In the genomic region with DNA sequence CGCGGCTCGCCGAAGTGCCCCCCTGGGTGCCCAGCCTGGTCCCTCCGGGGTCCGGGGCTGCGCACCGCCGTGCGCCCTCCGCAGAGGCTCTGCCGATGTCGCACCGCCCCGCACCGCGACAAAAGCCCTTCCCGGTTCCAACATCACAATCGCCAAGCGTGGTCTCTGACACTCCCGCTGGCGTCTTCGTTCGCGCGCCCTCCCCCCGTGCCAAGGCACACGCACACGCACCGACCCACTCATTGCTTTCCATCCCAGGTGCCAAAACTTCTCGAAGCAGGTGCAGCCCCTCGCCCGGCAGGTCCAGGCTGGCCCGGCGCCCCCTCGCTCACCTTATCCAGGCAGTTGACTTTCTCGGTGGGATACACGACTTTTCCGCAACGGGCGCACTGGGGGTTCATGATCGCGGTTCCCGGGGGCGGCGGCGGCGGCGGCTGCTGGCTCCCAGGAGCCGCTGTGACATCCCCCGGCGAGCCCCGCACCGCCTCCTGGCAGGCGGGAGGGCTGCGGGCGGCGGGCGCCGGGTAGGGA, we compare ENCODE assay signal across 9 cellular contexts.
DNase-seq lines count a peak whose midpoint lies in the region; ATAC-seq and TF ChIP-seq lines count a peak whose summit lies in the region.
"Had no signal": no experiment of that assay in that cellular context is flagged by ENCODE, and none has a peak within 500 bp of the region (broad histone marks: within the 10 kb centered on the region; RNA-seq: fewer than 3 reads in every experiment).

No MANE protein-coding gene starts in this region.

- H3K36me3 Mint-ChIP-seq in chondrocyte (ENCODE audit: low read depth), result no peaks in the 10 kb centered on the region
- H3K36me3 Mint-ChIP-seq: memory B cell had no signal

- no peaks in the 10 kb centered on the region for H3K27me3 ChIP-seq in mucosa of rectum (ENCODE audit: control insufficient read depth in 2 of 2, insufficient read depth in 2 of 2, low read length in 2 of 2)

- peak overlapping the region in 1 of 2 donors; percentile 72 for H3K9ac ChIP-seq in mucosa of rectum (ENCODE audit: low read depth in 1 of 2, low read length in 2 of 2)

- H3K36me3 ChIP-seq in mucosa of rectum (ENCODE audit: control insufficient read depth in 2 of 2, insufficient read depth in 2 of 2, low read length in 2 of 2), result no peaks in the 10 kb centered on the region

- DNase-seq in Right ventricle myocardium inferior (ENCODE audit: missing footprints) (no peak), cardiac septum (ENCODE audit: low spot score) (no peak), chondrocyte (ENCODE audit: low spot score) (no peak), GDM1 (lab: John Stamatoyannopoulos, UW) (no peak), cortex of kidney (lab: John Stamatoyannopoulos, UW) (no peak), NK-92 (lab: John Stamatoyannopoulos, UW; ENCODE audit: unreplicated experiment) (no peak)

- peak; percentile 5 for TF ChIP-seq CTCF in chondrocyte (IDR thresholded peaks at IDR 0.05)

- peak overlapping the region; percentile 79 for H3K4me3 Mint-ChIP-seq in chondrocyte (ENCODE audit: unreplicated experiment)
- H3K4me3 Mint-ChIP-seq: memory B cell had no signal

- no peak overlapping the region for H3K27ac Mint-ChIP-seq in chondrocyte (ENCODE audit: unreplicated experiment)
- H3K27ac Mint-ChIP-seq: memory B cell had no signal

- peaks cover 2% of the 10 kb centered on the region for H3K27me3 Mint-ChIP-seq in chondrocyte (ENCODE audit: low read depth)

- no peaks in the 10 kb centered on the region for H3K9me3 Mint-ChIP-seq in chondrocyte (ENCODE audit: low read depth)
- H3K9me3 Mint-ChIP-seq: memory B cell had no signal

- peak overlapping the region; percentile 64 to 72 for H3K27ac ChIP-seq in mucosa of rectum (ENCODE audit: low read depth in 2 of 2, low read length in 2 of 2)

- peaks cover 5 to 14% of the 10 kb centered on the region in 2 donors for H3K4me1 ChIP-seq in mucosa of rectum (ENCODE audit: control insufficient read depth in 2 of 2, insufficient read depth in 2 of 2, low read length in 2 of 2)

- H3K4me3 ChIP-seq in mucosa of rectum (ENCODE audit: low read length in 2 of 2), result peak overlapping the region; percentile 69 to 75

- ATAC-seq in Right ventricle myocardium inferior, result peak; percentile 11
- no peak for ATAC-seq in GM19455 (IDR thresholded peaks at IDR 0.05; ENCODE audit: unreplicated experiment)

- H3K4me1 Mint-ChIP-seq in chondrocyte (ENCODE audit: low read depth), result peaks cover 20% of the 10 kb centered on the region

- intact Hi-C loops in Right ventricle myocardium inferior (cut with DNase I) (no loop called here), cardiac septum (cut with DNase I) (loop anchor here (10.0 kb wide), 1 partner anchor 269 kb away; no protein-coding TSS in a partner anchor)

- no peaks in the 10 kb centered on the region for H3K9me3 ChIP-seq in mucosa of rectum (ENCODE audit: control insufficient read depth in 2 of 2, low read length in 2 of 2)
